In genomic region chr6:7833753-7834075, GRCh38 we compare ENCODE assay signal across 1 cellular context.
TF ChIP-seq lines count a peak whose summit lies in the region.

No MANE protein-coding gene starts in this region.

TF ChIP-seq in IMR-90, 13 proteins besides CTCF, POLR2A, EP300 and RAD21 (continued from another document):
- TF ChIP-seq FOS (IDR thresholded peaks at IDR 0.05; ENCODE audit: low read depth, low read length) (no peak), RFX5 (IDR thresholded peaks at IDR 0.05; ENCODE audit: low read depth, low read length) (no peak), MAZ (IDR thresholded peaks at IDR 0.05; ENCODE audit: borderline replicate concordance, low read depth, low read length) (no peak), SMC3 (IDR thresholded peaks at IDR 0.05; ENCODE audit: low read depth, low read length) (no peak), MXI1 (IDR thresholded peaks at IDR 0.05; ENCODE audit: borderline replicate concordance, low read depth, low read length) (no peak), NFE2L2 (IDR thresholded peaks at IDR 0.05; ENCODE audit: low read depth, low read length) (no peak), RCOR1 (IDR thresholded peaks at IDR 0.05; ENCODE audit: insufficient replicate concordance, low read length) (no peak)
